In genomic region chr19:48665786-48666185, GRCh38 we compare ENCODE assay signal across 32 cellular contexts. TPM values are rescaled to one million over a fixed set of nuclear protein-coding genes. Genes with fewer than 3 reads are reported as not detected.
"Had no signal": no experiment of that assay in that cellular context is flagged by ENCODE, and none has a peak within 500 bp of the region (broad histone marks: within the 10 kb centered on the region; RNA-seq: fewer than 3 reads in every experiment).

No MANE protein-coding gene starts in this region.

- H3K27me3 ChIP-seq: esophagus squamous epithelium, gastrocnemius medialis, heart right ventricle had no signal

- H3K4me3 ChIP-seq: esophagus squamous epithelium, gastrocnemius medialis, heart right ventricle, lower lobe of right lung had no signal

- H3K4me1 ChIP-seq: gastrocnemius medialis had no signal

- H3K27ac ChIP-seq: epithelial cell of prostate, esophagus squamous epithelium, gastrocnemius medialis, heart right ventricle, lower lobe of right lung had no signal

- ATAC-seq: effector memory CD8-positive, alpha-beta T cell; esophagus mucosa; gastrocnemius medialis; heart right ventricle; left cardiac atrium; left lobe of liver; left ventricle myocardium superior; lower lobe of right lung had no signal

- H3K9me3 ChIP-seq: esophagus squamous epithelium, gastrocnemius medialis, heart right ventricle, lower lobe of right lung had no signal

- H3K36me3 Mint-ChIP-seq: memory B cell had no signal

- FAIRE-seq: colon, endometrium, islet of Langerhans, keratinocyte had no signal

- H3K27me3 Mint-ChIP-seq: effector memory CD8-positive, alpha-beta T cell; memory B cell had no signal

- DNase-seq: cortex of kidney; effector CD8-positive, alpha-beta T cell; effector memory CD8-positive, alpha-beta T cell; endodermal cell; erythroblast; esophagus squamous epithelium; foreskin fibroblast; foreskin melanocyte; gastrocnemius medialis; glutamatergic neuron; head of caudate nucleus; heart right ventricle; hippocampal formation; left cardiac atrium; left ventricle myocardium superior; lower lobe of right lung; mesendoderm; midbrain had no signal

- H3K36me3 ChIP-seq: esophagus squamous epithelium, gastrocnemius medialis, heart right ventricle, lower lobe of right lung had no signal

- H3K27ac Mint-ChIP-seq: dendritic cell treated with granulocyte-macrophage colony-stimulating factor and Interleukin-4, amounts not matched to agents 40 ng/mL and 50 ng/mL, for 4 days; effector memory CD8-positive, alpha-beta T cell; endodermal cell; memory B cell had no signal

- H3K4me3 Mint-ChIP-seq: dendritic cell treated with granulocyte-macrophage colony-stimulating factor and Interleukin-4, amounts not matched to agents 40 ng/mL and 50 ng/mL, for 4 days; effector memory CD8-positive, alpha-beta T cell; endodermal cell; memory B cell had no signal

- H3K4me1 Mint-ChIP-seq: endodermal cell had no signal

RNA-seq across cellular contexts. Expression of gene NTN5, which starts 7.0 kb away (rescaled TPM):
- total RNA-seq: dermis microvascular lymphatic vessel endothelial cell, esophagus mucosa, gastrocnemius medialis, kidney epithelial cell, left ventricle myocardium superior, lung microvascular endothelial cell had no signal

RNA-seq across cellular contexts. Expression of gene FUT2, which starts 30.0 kb away (rescaled TPM):
- total RNA-seq: dermis microvascular lymphatic vessel endothelial cell, glomerular endothelial cell, heart right ventricle, left cardiac atrium, left lobe of liver, left ventricle myocardium superior, lung microvascular endothelial cell, mononuclear cell had no signal
